In the genomic region with DNA sequence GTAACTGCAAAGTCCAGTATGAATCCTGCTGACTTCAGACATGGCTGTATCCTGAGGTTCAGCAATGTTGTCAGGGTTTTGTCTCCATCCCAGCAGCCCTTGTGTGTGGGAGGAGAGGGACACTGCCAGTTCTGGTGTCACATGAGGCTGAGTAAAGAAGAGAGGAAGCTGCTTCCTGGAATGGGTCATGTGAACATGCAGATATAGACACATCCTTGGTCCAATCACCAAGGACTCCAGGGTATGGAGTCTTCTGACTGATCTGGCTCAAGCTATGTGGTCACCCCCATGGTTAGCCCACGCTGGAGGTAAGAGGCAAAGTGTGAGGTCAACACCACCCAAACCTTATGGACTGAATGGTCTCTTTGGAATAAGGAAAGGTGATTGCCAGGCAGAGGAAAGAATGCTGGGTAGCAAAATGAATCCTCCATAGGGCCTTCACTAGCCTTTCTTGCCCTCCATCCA, we compare ENCODE assay signal across 9 cellular contexts.
DNase-seq lines count a peak whose midpoint lies in the region; ATAC-seq and TF ChIP-seq lines count a peak whose summit lies in the region.
"Had no signal": no experiment of that assay in that cellular context is flagged by ENCODE, and none has a peak within 500 bp of the region (broad histone marks: within the 10 kb centered on the region; RNA-seq: fewer than 3 reads in every experiment).

No MANE protein-coding gene starts in this region.

- in situ Hi-C loops in SK-MEL-5 (cut with HindIII; ENCODE audit: low pct_unique_long_range_greater_than_20kb, low sequenced_read_pairs): no loop called here

- peaks cover 23 to 91% (median 32%) of the 10 kb centered on the region in 9 donors for H3K4me1 ChIP-seq in heart right ventricle
- peaks cover 18 to 90% (median 63%) of the 10 kb centered on the region in 6 donors for H3K4me1 ChIP-seq in spleen

- H3K27ac ChIP-seq in heart right ventricle: peak overlapping the region in 3 of 10 donors; percentile 18 to 73 (median 45)
- peak overlapping the region in 6 of 8 donors; percentile 58 to 86 (median 82) for H3K27ac ChIP-seq in spleen

- intact Hi-C loops in heart right ventricle (cut with DNase I): loop anchor here in 2 of 10 donors (5.0 to 10.0 kb wide), 2 partner anchors 80 to 88 kb away; no protein-coding TSS in a partner anchor
- intact Hi-C loops in spleen (cut with DNase I; ENCODE audit: low total_unique reads): no loop called here

- WGBS in heart right ventricle, 2 donors: 92 to 100% methylated on average over 1 of the region's 1 CpG
- WGBS in spleen, 5 donors: 63 to 91% (median 81%) methylated on average over 1 of the region's 1 CpG

- H3K9me3 ChIP-seq in heart right ventricle (no peaks in the 10 kb centered on the region), spleen (no peaks in the 10 kb centered on the region)

- no peak for TF ChIP-seq POLR2A in spleen (IDR thresholded peaks at IDR 0.05)

- no peak overlapping the region for H3K4me3 ChIP-seq in heart right ventricle
- no peak overlapping the region for H3K4me3 ChIP-seq in spleen

- DNase-seq in DMS53 (lab: John Stamatoyannopoulos, UW): peak; percentile 41
- DNase-seq in DMS53 treated with DMSO at 0.1 percent for 48 hours (lab: John Stamatoyannopoulos, UW; ENCODE audit: unreplicated experiment): no peak
- DNase-seq in SK-MEL-5 (ENCODE audit: low read depth, low spot score): peak; percentile 94
- DNase-seq in heart right ventricle: peak in 1 of 2 donors; percentile 62
- no peak for DNase-seq in spleen
- DNase-seq in NCI-H446 treated with DMSO at 0.1 percent for 48 hours (lab: John Stamatoyannopoulos, UW): no peak
- DNase-seq in SHP77 (lab: John Stamatoyannopoulos, UW): no peak
- no peak for DNase-seq in activated CD4-positive, alpha-beta T cell treated with anti-CD3 and anti-CD28 coated beads for 4 hours
- DNase-seq: NCI-H1105 had no signal

- TF ChIP-seq CTCF in heart right ventricle (IDR thresholded peaks at IDR 0.05) (no peak), spleen (IDR thresholded peaks at IDR 0.05 in 8 of 11, conservative IDR thresholded peaks at IDR 0.05 in 3 of 11) (no peak)

- peak in 6 of 8 donors; percentile 7 to 49 (median 30) for ATAC-seq in heart right ventricle

- H3K27me3 ChIP-seq in heart right ventricle (no peaks in the 10 kb centered on the region), spleen (replicated peaks in 1 of 7) (peaks cover 0 to 8% (median 0%) of the 10 kb centered on the region in 7 donors)

- H3K36me3 ChIP-seq in heart right ventricle (no peaks in the 10 kb centered on the region), spleen (no peaks in the 10 kb centered on the region)

Comparison
In these comparisons a context has a peak if more than half of its experiments do, and no peak if none do; other contexts are left out.
1. DNase-seq: peak in DMS53 (single experiment) and SK-MEL-5 (single experiment); none in DMS53 treated with DMSO at 0.1 percent for 48 hours (single experiment), spleen (single experiment), NCI-H446 treated with DMSO at 0.1 percent for 48 hours (single experiment), SHP77 (0 of 2) and activated CD4-positive, alpha-beta T cell treated with anti-CD3 and anti-CD28 coated beads for 4 hours (0 of 2).